ENCODE assay signal across 8 cellular contexts in genomic region chr17:56913867-56914640, GRCh38. TPM values are rescaled to one million over a fixed set of nuclear protein-coding genes. Genes with fewer than 3 reads are reported as not detected.
DNase-seq lines count a peak whose midpoint lies in the region; ATAC-seq and TF ChIP-seq lines count a peak whose summit lies in the region.

TRIM25 (minus strand) TSS chr17:56914049; CDS start chr17:56913988, 61 bp downstream.

- H3K79me2 ChIP-seq in trophoblast cell (ENCODE audit: control insufficient read depth, insufficient read depth, low read length, poor library complexity): peaks cover 8% of the 10 kb centered on the region

- H3K27me3 ChIP-seq in cardiac muscle cell: peaks cover 16% of the 10 kb centered on the region
- no peaks in the 10 kb centered on the region for H3K27me3 ChIP-seq in trophoblast cell (ENCODE audit: insufficient read depth, low read length)
- H3K27me3 ChIP-seq in transverse colon: no peaks in the 10 kb centered on the region

- TF ChIP-seq POLR2A in transverse colon (IDR thresholded peaks at IDR 0.05): peak; percentile 99

- peak within 1 kb of the TSS; percentile 80 for H2BK120ac ChIP-seq in trophoblast cell (ENCODE audit: insufficient read depth, low read length, poor library complexity)

- H3K4me3 Mint-ChIP-seq in activated naive CD8-positive, alpha-beta T cell treated with anti-CD3 and anti-CD28 coated beads, Interleukin-2, amount 50 U/mL, for 24 hours: peak within 1 kb of the TSS; percentile 97

- H4K91ac ChIP-seq in trophoblast cell (ENCODE audit: low read depth, low read length): peak within 1 kb of the TSS; percentile 61

- peak within 1 kb of the TSS; percentile 71 for H2BK5ac ChIP-seq in trophoblast cell (ENCODE audit: low read depth, low read length, poor library complexity)

- DNase-seq in GM12865 (ENCODE audit: low read depth) (peak; percentile 95), NCI-H1417 treated with DMSO at 0.1 percent for 48 hours (lab: John Stamatoyannopoulos, UW) (peak; percentile 15), SW480 (ENCODE audit: low spot score) (peak; percentile 91), cardiac muscle cell (ENCODE audit: low read depth in 1 of 2, low spot score in 1 of 2) (peak; percentile 87 to 91), trophoblast cell (peak; percentile 84 to 85), transverse colon (peak; percentile 95)
- DNase-seq in activated naive CD8-positive, alpha-beta T cell treated with anti-CD3 and anti-CD28 coated beads, Interleukin-2, amount 50 U/mL, for 24 hours: peak; percentile 88

- H3K23ac ChIP-seq in trophoblast cell (ENCODE audit: low read length): no peak within 1 kb of the TSS

- peaks cover 9% of the 10 kb centered on the region for H3K79me1 ChIP-seq in trophoblast cell (ENCODE audit: low read length)

- H3K4me1 Mint-ChIP-seq in activated naive CD8-positive, alpha-beta T cell treated with anti-CD3 and anti-CD28 coated beads, Interleukin-2, amount 50 U/mL, for 24 hours: peaks cover 71% of the 10 kb centered on the region

- no peak for TF ChIP-seq EP300 in transverse colon (IDR thresholded peaks at IDR 0.05; ENCODE audit: low read depth)

- WGBS in trophoblast cell (ENCODE audit: extremely low coverage, insufficient coverage, insufficient read length): no CpG with 5 or more reads among the region's 63 CpGs
- WGBS in transverse colon (ENCODE audit: low coverage in 1 of 2), 2 donors: 0% methylated on average over 8 to 12 of the region's 63 CpGs

- peak within 1 kb of the TSS; percentile 97 for H3K27ac Mint-ChIP-seq in activated naive CD8-positive, alpha-beta T cell treated with anti-CD3 and anti-CD28 coated beads, Interleukin-2, amount 50 U/mL, for 24 hours

- H3K9me3 ChIP-seq in cardiac muscle cell (ENCODE audit: low read depth) (no peaks in the 10 kb centered on the region), trophoblast cell (ENCODE audit: insufficient read depth, low read depth, low read length) (no peaks in the 10 kb centered on the region), transverse colon (no peaks in the 10 kb centered on the region)

- H3K9ac ChIP-seq in trophoblast cell (ENCODE audit: low read length): peak within 1 kb of the TSS; percentile 82

- H2BK12ac ChIP-seq in trophoblast cell (ENCODE audit: low read length): peak within 1 kb of the TSS; percentile 83

- peak within 1 kb of the TSS; percentile 10 for H2AK5ac ChIP-seq in trophoblast cell (ENCODE audit: low read length)

- in situ Hi-C loops in transverse colon (cut with MboI; ENCODE audit: low pct_ligation_motif_present in 1 of 4, low pct_unique_long_range_greater_than_20kb in 1 of 4, low sequenced_read_pairs in 3 of 4): no loop called here

- H3K36me3 ChIP-seq in cardiac muscle cell (no peaks in the 10 kb centered on the region), trophoblast cell (ENCODE audit: control insufficient read depth in 1 of 2, insufficient read depth in 2 of 2, low read length in 2 of 2) (no peaks in the 10 kb centered on the region), transverse colon (no peaks in the 10 kb centered on the region)

- peaks cover 18% of the 10 kb centered on the region for H3K9me3 Mint-ChIP-seq in activated naive CD8-positive, alpha-beta T cell treated with anti-CD3 and anti-CD28 coated beads, Interleukin-2, amount 50 U/mL, for 24 hours

- H3K18ac ChIP-seq in trophoblast cell (ENCODE audit: low read length): peak within 1 kb of the TSS; percentile 96

- H4K8ac ChIP-seq in trophoblast cell (ENCODE audit: low read depth, low read length): peak within 1 kb of the TSS; percentile 97

- H3K27me3 Mint-ChIP-seq in activated naive CD8-positive, alpha-beta T cell treated with anti-CD3 and anti-CD28 coated beads, Interleukin-2, amount 50 U/mL, for 24 hours: no peaks in the 10 kb centered on the region

- H4K12ac ChIP-seq in trophoblast cell (ENCODE audit: low read depth, low read length): peak within 1 kb of the TSS; percentile 89

- H3K27ac ChIP-seq in cardiac muscle cell (no peak within 1 kb of the TSS), trophoblast cell (ENCODE audit: low read depth, low read length) (no peak within 1 kb of the TSS), transverse colon (peak within 1 kb of the TSS; percentile 91 to 98 (median 94))

- H3K4me1 ChIP-seq in cardiac muscle cell (ENCODE audit: low read depth) (peaks cover 5% of the 10 kb centered on the region), trophoblast cell (ENCODE audit: control insufficient read depth in 1 of 2, insufficient read depth in 2 of 2, low read length in 2 of 2) (peaks cover 7 to 17% of the 10 kb centered on the region in 2 experiments), transverse colon (peaks cover 12 to 61% (median 43%) of the 10 kb centered on the region in 4 donors)

- H3K14ac ChIP-seq in trophoblast cell (ENCODE audit: low read length): peak within 1 kb of the TSS; percentile 87

- TF ChIP-seq CTCF in GM12865 (IDR thresholded peaks at IDR 0.05; ENCODE audit: insufficient read depth, low read depth, low read length, missing control alignments) (no peak), cardiac muscle cell (IDR thresholded peaks at IDR 0.05; ENCODE audit: low read depth, low read length) (no peak), transverse colon (IDR thresholded peaks at IDR 0.05) (no peak)

- peak within 1 kb of the TSS; percentile 83 for H3K4me2 ChIP-seq in trophoblast cell (ENCODE audit: low read length)

- intact Hi-C loops in transverse colon (cut with DNase I; ENCODE audit: low total_unique reads): no loop called here

- H2AFZ ChIP-seq in trophoblast cell (ENCODE audit: insufficient read depth, low read length, poor library complexity): peak within 1 kb of the TSS; percentile 96

- peaks cover 23% of the 10 kb centered on the region for H3K36me3 Mint-ChIP-seq in activated naive CD8-positive, alpha-beta T cell treated with anti-CD3 and anti-CD28 coated beads, Interleukin-2, amount 50 U/mL, for 24 hours (ENCODE audit: low read depth)

- peak within 1 kb of the TSS; percentile 83 for H3K4ac ChIP-seq in trophoblast cell (ENCODE audit: low read depth, low read length)

- peak within 1 kb of the TSS; percentile 80 for H3K4me3 ChIP-seq in GM12865 (ENCODE audit: low read depth, low read length)
- H3K4me3 ChIP-seq in cardiac muscle cell: peak within 1 kb of the TSS; percentile 73
- peak within 1 kb of the TSS; percentile 83 for H3K4me3 ChIP-seq in trophoblast cell (ENCODE audit: low read depth, low read length)
- peak within 1 kb of the TSS; percentile 59 to 80 (median 76) for H3K4me3 ChIP-seq in transverse colon

- ATAC-seq in HG02678 (IDR thresholded peaks at IDR 0.05; ENCODE audit: unreplicated experiment): peak; percentile 77
- peak; percentile 76 for ATAC-seq in activated naive CD8-positive, alpha-beta T cell treated with anti-CD3 and anti-CD28 coated beads, Interleukin-2, amount 50 U/mL, for 24 hours

RNA-seq across cellular contexts. Expression of gene TRIM25, which starts in this region (rescaled TPM):
- total RNA-seq in cardiac muscle cell: 6.5 and 13.8 TPM in 2 replicates
- polyA plus RNA-seq in cardiac muscle cell: 7.3 and 8.2 TPM in 2 replicates
- polyA plus RNA-seq in trophoblast cell (2013): 18.0 and 18.2 TPM in 2 replicates
- 100 to 1,000 TPM in 2 of 4 donors, 10 to 100 TPM in 2; 67.5 to 251 (median 97.7) TPM for total RNA-seq in transverse colon

Comparison
In these comparisons a context has a peak if more than half of its experiments do, and no peak if none do; other contexts are left out.
1. DNase-seq: peak in every context shown above with its lines; median percentile 95 in GM12865; 95 in transverse colon; 91 in SW480; 89 in cardiac muscle cell; 88 in activated naive CD8-positive, alpha-beta T cell treated with anti-CD3 and anti-CD28 coated beads, Interleukin-2, amount 50 U/mL, for 24 hours; 84 in trophoblast cell; 15 in NCI-H1417 treated with DMSO at 0.1 percent for 48 hours.
2. H3K27ac ChIP-seq: peak in transverse colon (4 of 4); none in cardiac muscle cell (single experiment) and trophoblast cell (single experiment).
3. Peak in every context shown above with its lines, with median percentiles within 50 percentile points of each other: H3K4me3 ChIP-seq.